In the genomic region with DNA sequence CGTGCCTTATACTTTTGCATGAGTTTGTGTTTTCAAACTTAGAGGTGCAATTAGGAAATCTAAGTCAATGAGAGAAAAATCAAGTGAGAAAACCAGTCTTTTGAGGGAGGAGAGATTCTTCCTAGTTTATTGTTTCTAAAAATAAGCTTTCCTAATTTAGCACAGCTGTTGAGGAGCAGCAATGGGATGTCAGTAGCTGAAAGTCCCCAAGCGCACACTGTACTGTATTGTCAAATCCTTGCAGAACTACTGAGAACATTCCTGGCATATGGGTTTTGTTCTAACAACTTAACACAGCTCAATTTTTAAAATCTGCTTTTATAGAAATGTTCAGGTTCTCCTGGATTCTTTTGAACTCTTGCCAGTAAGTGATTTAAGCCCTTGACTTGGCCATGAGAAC, we compare ENCODE assay signal across 20 cellular contexts.
A peak's percentile ranks its signal among the peaks of the same experiment; 100 is the strongest.
DNase-seq lines count a peak whose midpoint lies in the region; ATAC-seq, FAIRE-seq and TF ChIP-seq lines count a peak whose summit lies in the region.
"Had no signal": no experiment of that assay in that cellular context is flagged by ENCODE, and none has a peak within 500 bp of the region (broad histone marks: within the 10 kb centered on the region; RNA-seq: fewer than 3 reads in every experiment).

No MANE protein-coding gene starts in this region.

- H3K27me3 Mint-ChIP-seq in astrocyte (ENCODE audit: low read depth, unreplicated experiment): no peaks in the 10 kb centered on the region

- no peak overlapping the region for H3K27ac Mint-ChIP-seq in astrocyte (ENCODE audit: unreplicated experiment)
- H3K27ac Mint-ChIP-seq: CD8-positive, alpha-beta T cell had no signal

- no peak for FAIRE-seq in astrocyte (lab: Jason Lieb, UNC)
- FAIRE-seq: A204.1 had no signal

- H3K9me3 Mint-ChIP-seq in astrocyte (ENCODE audit: unreplicated experiment): no peaks in the 10 kb centered on the region
- H3K9me3 Mint-ChIP-seq: CD8-positive, alpha-beta T cell had no signal

- H3K36me3 Mint-ChIP-seq in astrocyte (ENCODE audit: low read depth, unreplicated experiment): no peaks in the 10 kb centered on the region
- H3K36me3 Mint-ChIP-seq: CD8-positive, alpha-beta T cell had no signal

- H3K36me3 ChIP-seq in heart left ventricle (no peaks in the 10 kb centered on the region), right atrium auricular region (no peaks in the 10 kb centered on the region), astrocyte (ENCODE audit: insufficient read depth, low read length) (no peaks in the 10 kb centered on the region), smooth muscle cell (ENCODE audit: low read depth) (no peaks in the 10 kb centered on the region)
- H3K36me3 ChIP-seq: BLaER1 had no signal

- no peak overlapping the region for H3K4me3 Mint-ChIP-seq in astrocyte (ENCODE audit: unreplicated experiment)
- H3K4me3 Mint-ChIP-seq: CD8-positive, alpha-beta T cell had no signal

- no peak overlapping the region for H3K4me2 ChIP-seq in astrocyte (ENCODE audit: low read length)
- peak overlapping the region; percentile 26 for H3K4me2 ChIP-seq in smooth muscle cell
- H3K4me2 ChIP-seq: BLaER1 had no signal

- peaks cover 0 to 12% (median 2%) of the 10 kb centered on the region in 12 donors for H3K4me1 ChIP-seq in heart left ventricle
- H3K4me1 ChIP-seq in right atrium auricular region: peaks cover 0 to 6% of the 10 kb centered on the region in 2 donors
- H3K4me1 ChIP-seq in astrocyte (ENCODE audit: insufficient read depth, low read length): no peaks in the 10 kb centered on the region
- peaks cover 11% of the 10 kb centered on the region for H3K4me1 ChIP-seq in smooth muscle cell (ENCODE audit: low read depth)
- H3K4me1 ChIP-seq: BLaER1 had no signal

- H3K27me3 ChIP-seq in heart left ventricle (no peaks in the 10 kb centered on the region), right atrium auricular region (no peaks in the 10 kb centered on the region), astrocyte (ENCODE audit: insufficient read depth, low read length) (no peaks in the 10 kb centered on the region), smooth muscle cell (ENCODE audit: low read depth) (no peaks in the 10 kb centered on the region)
- H3K27me3 ChIP-seq: BLaER1 had no signal

- intact Hi-C loops in heart left ventricle (cut with DNase I): loop anchor here in 1 of 10 donors (10.0 kb wide), 1 partner anchor 262 kb away; no protein-coding TSS in a partner anchor

- WGBS in heart left ventricle, 4 donors: 32 to 53% (median 42%) methylated on average over 2 of the region's 2 CpGs
- WGBS in smooth muscle cell (ENCODE audit: low lambda C conversion rate): 63% methylated on average over 2 of the region's 2 CpGs

- H2AFZ ChIP-seq in astrocyte (ENCODE audit: low read depth, low read length): no peak overlapping the region
- H2AFZ ChIP-seq in smooth muscle cell (ENCODE audit: low read depth): no peak overlapping the region

- no peak for TF ChIP-seq CTCF in heart left ventricle (IDR thresholded peaks at IDR 0.05)
- TF ChIP-seq CTCF in right atrium auricular region (IDR thresholded peaks at IDR 0.05): no peak
- no peak for TF ChIP-seq CTCF in astrocyte (IDR thresholded peaks at IDR 0.05; ENCODE audit: insufficient read depth, low read depth, low read length)
- no peak for TF ChIP-seq CTCF in smooth muscle cell (IDR thresholded peaks at IDR 0.05; ENCODE audit: borderline replicate concordance, insufficient read depth, poor library complexity, severe bottlenecking)

- peaks cover 42% of the 10 kb centered on the region for H3K4me1 Mint-ChIP-seq in astrocyte (ENCODE audit: low read depth, unreplicated experiment)

- H3K9me3 ChIP-seq in heart left ventricle (no peaks in the 10 kb centered on the region), right atrium auricular region (no peaks in the 10 kb centered on the region), astrocyte (ENCODE audit: insufficient read depth, low read depth, low read length) (no peaks in the 10 kb centered on the region), smooth muscle cell (replicated peaks; ENCODE audit: low read depth) (no peaks in the 10 kb centered on the region)
- H3K9me3 ChIP-seq: BLaER1 had no signal

- H3K79me2 ChIP-seq in astrocyte (ENCODE audit: insufficient read depth, low read length) (no peaks in the 10 kb centered on the region), smooth muscle cell (ENCODE audit: low read depth) (no peaks in the 10 kb centered on the region)

- H3K4me3 ChIP-seq in heart left ventricle (no peak overlapping the region), right atrium auricular region (no peak overlapping the region), astrocyte (ENCODE audit: insufficient read depth, low read depth, low read length) (no peak overlapping the region), smooth muscle cell (no peak overlapping the region)
- H3K4me3 ChIP-seq: BLaER1 had no signal

- ATAC-seq in heart left ventricle: peak in 3 of 4 donors; percentile 65 to 75 (median 67)
- ATAC-seq in GM21423 (IDR thresholded peaks at IDR 0.05; ENCODE audit: unreplicated experiment): no peak
- ATAC-seq: CD8-positive, alpha-beta T cell had no signal

- TF ChIP-seq POLR2A in heart left ventricle (IDR thresholded peaks at IDR 0.05): no peak

- H3F3A ChIP-seq in smooth muscle cell (ENCODE audit: low read depth): no peaks in the 10 kb centered on the region

- H3K9ac ChIP-seq in astrocyte (ENCODE audit: low read length) (no peak overlapping the region), smooth muscle cell (ENCODE audit: low read depth) (no peak overlapping the region)
- H3K9ac ChIP-seq: BLaER1 had no signal

- H4K20me1 ChIP-seq in astrocyte (ENCODE audit: insufficient read depth, low read length) (no peaks in the 10 kb centered on the region), smooth muscle cell (ENCODE audit: low read depth) (no peaks in the 10 kb centered on the region)
- H4K20me1 ChIP-seq: BLaER1 had no signal

- DNase-seq in heart left ventricle: no peak
- no peak for DNase-seq in right atrium auricular region (ENCODE audit: low spot score)
- peak; percentile 25 for DNase-seq in astrocyte (ENCODE audit: low read depth)
- peak; percentile 9 for DNase-seq in myocyte (ENCODE audit: low read depth)
- DNase-seq in smooth muscle cell (lab: John Stamatoyannopoulos, UW; ENCODE audit: unreplicated experiment): no peak
- no peak for DNase-seq in NCI-H2196 (lab: John Stamatoyannopoulos, UW; ENCODE audit: unreplicated experiment)
- DNase-seq in stimulated activated CD4-positive, alpha-beta T cell treated with anti-CD3 and anti-CD28 coated beads, Interleukin-15, amount 100 ng/mL, for 24 hours: no peak
- DNase-seq: Calu3; CD8-positive, alpha-beta T cell; H7; KG1; MV-4-11; NCI-H1694 treated with DMSO at 0.1 percent for 48 hours; NCI-H2107; NCI-H2227 treated with DMSO at 0.1 percent for 48 hours; NCI-H524; NCI-H82 had no signal

- H3K27ac ChIP-seq in heart left ventricle (no peak overlapping the region), right atrium auricular region (no peak overlapping the region), astrocyte (ENCODE audit: low read depth, low read length) (no peak overlapping the region), smooth muscle cell (ENCODE audit: low read depth) (no peak overlapping the region)
- H3K27ac ChIP-seq: BLaER1 had no signal

Comparison
In these comparisons a context has a peak if more than half of its experiments do, and no peak if none do; other contexts are left out.
1. DNase-seq: peak in astrocyte (single experiment) and myocyte (single experiment); none in heart left ventricle (0 of 5), right atrium auricular region (single experiment), smooth muscle cell (single experiment), NCI-H2196 (single experiment) and stimulated activated CD4-positive, alpha-beta T cell treated with anti-CD3 and anti-CD28 coated beads, Interleukin-15, amount 100 ng/mL, for 24 hours (single experiment).